ENCODE assay signal across 14 cellular contexts in genomic region chrX:133412246-133412645, GRCh38. TPM values are rescaled to one million over a fixed set of nuclear protein-coding genes. Genes with fewer than 3 reads are reported as not detected.
DNase-seq lines count a peak whose midpoint lies in the region; ATAC-seq and TF ChIP-seq lines count a peak whose summit lies in the region.
"Had no signal": no experiment of that assay in that cellular context is flagged by ENCODE, and none has a peak within 500 bp of the region (broad histone marks: within the 10 kb centered on the region; RNA-seq: fewer than 3 reads in every experiment).

No MANE protein-coding gene starts in this region.

- H2AFZ ChIP-seq in neural progenitor cell (replicated peaks): no peak overlapping the region

- H3K27me3 ChIP-seq in A673 (replicated peaks; ENCODE audit: insufficient read depth, low read depth, low read length, poor library complexity): no peaks in the 10 kb centered on the region
- H3K27me3 ChIP-seq in gastroesophageal sphincter: no peaks in the 10 kb centered on the region
- no peaks in the 10 kb centered on the region for H3K27me3 ChIP-seq in neural progenitor cell
- peaks cover 0 to 5% (median 0%) of the 10 kb centered on the region in 3 donors for H3K27me3 ChIP-seq in psoas muscle (ENCODE audit: insufficient read depth in 3 of 3, low read length in 2 of 3)

- ATAC-seq in gastroesophageal sphincter (no peak), HG03196 (IDR thresholded peaks at IDR 0.05; ENCODE audit: unreplicated experiment) (no peak), psoas muscle (no peak)
- ATAC-seq: left cardiac atrium had no signal

- no peak overlapping the region for H3K9ac ChIP-seq in neural progenitor cell
- H3K9ac ChIP-seq: KMS-11 had no signal

- H3K27me3 Mint-ChIP-seq in neural progenitor cell (ENCODE audit: insufficient read depth, low read depth): peaks cover 9% of the 10 kb centered on the region
- peaks cover 58% of the 10 kb centered on the region for H3K27me3 Mint-ChIP-seq in activated naive CD4-positive, alpha-beta T cell treated with anti-CD3 and anti-CD28 coated beads, Interleukin-2, amount 10 ng/mL, durations not matched to agents 7 days and 5 days
- peaks cover 4 to 12% (median 4%) of the 10 kb centered on the region in 3 donors for H3K27me3 Mint-ChIP-seq in immature natural killer cell (ENCODE audit: low read depth in 3 of 3)

- POLR2A ChIA-PET in A673 (lab: Charles Lee; ENCODE audit: low non-redundant PET): interaction anchor here (0.7 kb wide), 1 partner anchor 26 kb away, joined by 4 read pairs; no protein-coding TSS in a partner anchor

- peak; percentile 32 for DNase-seq in A673 (ENCODE audit: low spot score)
- DNase-seq in M059J (ENCODE audit: low read depth): peak; percentile 78
- DNase-seq in neural progenitor cell (ENCODE audit: low spot score): peak; percentile 55
- no peak for DNase-seq in activated naive CD4-positive, alpha-beta T cell treated with anti-CD3 and anti-CD28 coated beads, Interleukin-2, amount 10 ng/mL, durations not matched to agents 7 days and 5 days
- no peak for DNase-seq in psoas muscle
- no peak for DNase-seq in immature natural killer cell
- DNase-seq: activated CD4-positive, alpha-beta T cell treated with anti-CD3 and anti-CD28 coated beads for 4 hours; DMS79; left cardiac atrium; posterior cingulate gyrus had no signal

- TF ChIP-seq EP300 in gastroesophageal sphincter (IDR thresholded peaks at IDR 0.05): no peak

- no peak for TF ChIP-seq CTCF in A673 (conservative IDR thresholded peaks at IDR 0.05; ENCODE audit: low read depth, low read length)
- no peak for TF ChIP-seq CTCF in gastroesophageal sphincter (IDR thresholded peaks at IDR 0.05)
- TF ChIP-seq CTCF in neural progenitor cell (IDR thresholded peaks at IDR 0.05): no peak
- no peak for TF ChIP-seq CTCF in psoas muscle (IDR thresholded peaks at IDR 0.05)

- peaks cover 54% of the 10 kb centered on the region for H3K4me1 Mint-ChIP-seq in neural progenitor cell
- H3K4me1 Mint-ChIP-seq in activated naive CD4-positive, alpha-beta T cell treated with anti-CD3 and anti-CD28 coated beads, Interleukin-2, amount 10 ng/mL, durations not matched to agents 7 days and 5 days: peaks cover 11% of the 10 kb centered on the region
- no peaks in the 10 kb centered on the region for H3K4me1 Mint-ChIP-seq in immature natural killer cell

- BruUV-seq in A673 (replicated peaks; lab: Mats Ljungman, UMichigan): TSS peak; percentile 17

- H3K4me3 ChIP-seq in A673 (ENCODE audit: low read depth, low read length, poor library complexity, severe bottlenecking) (no peak overlapping the region), gastroesophageal sphincter (peak overlapping the region; percentile 77 to 94), neural progenitor cell (peak overlapping the region; percentile 74), psoas muscle (no peak overlapping the region)

- no peak for TF ChIP-seq POLR2A in gastroesophageal sphincter (IDR thresholded peaks at IDR 0.05)

- H3K4me2 ChIP-seq in neural progenitor cell: peak overlapping the region; percentile 87
- H3K4me2 ChIP-seq: KMS-11 had no signal

- H4K20me1 ChIP-seq in neural progenitor cell (ENCODE audit: low read depth): peaks cover 36% of the 10 kb centered on the region

- peaks cover 78% of the 10 kb centered on the region for H3K79me2 ChIP-seq in neural progenitor cell (ENCODE audit: low read depth)

- peaks cover 18% of the 10 kb centered on the region for H3F3A ChIP-seq in neural progenitor cell (ENCODE audit: low read depth)

- no peaks in the 10 kb centered on the region for H3K9me3 Mint-ChIP-seq in neural progenitor cell
- H3K9me3 Mint-ChIP-seq in activated naive CD4-positive, alpha-beta T cell treated with anti-CD3 and anti-CD28 coated beads, Interleukin-2, amount 10 ng/mL, durations not matched to agents 7 days and 5 days: no peaks in the 10 kb centered on the region
- H3K9me3 Mint-ChIP-seq in immature natural killer cell: no peaks in the 10 kb centered on the region

- H3K36me3 ChIP-seq in A673 (ENCODE audit: insufficient read depth, low read length, poor library complexity, severe bottlenecking) (no peaks in the 10 kb centered on the region), gastroesophageal sphincter (no peaks in the 10 kb centered on the region), neural progenitor cell (no peaks in the 10 kb centered on the region), psoas muscle (ENCODE audit: insufficient read depth in 1 of 2, low read depth in 1 of 2) (no peaks in the 10 kb centered on the region)

- peaks cover 5% of the 10 kb centered on the region for H3K4me1 ChIP-seq in A673 (ENCODE audit: insufficient read depth, low read length, poor library complexity, severe bottlenecking)
- peaks cover 0 to 50% (median 0%) of the 10 kb centered on the region in 3 donors for H3K4me1 ChIP-seq in gastroesophageal sphincter
- peaks cover 27% of the 10 kb centered on the region for H3K4me1 ChIP-seq in neural progenitor cell
- H3K4me1 ChIP-seq in psoas muscle: peaks cover 9% of the 10 kb centered on the region

- H3K27ac ChIP-seq in A673 (ENCODE audit: low read depth, low read length, poor library complexity, severe bottlenecking) (no peak overlapping the region), gastroesophageal sphincter (peak overlapping the region in 3 of 4 donors; percentile 88 to 91 (median 90)), neural progenitor cell (no peak overlapping the region), psoas muscle (no peak overlapping the region)
- H3K27ac ChIP-seq: epithelial cell of prostate, KMS-11 had no signal

- H3K27ac Mint-ChIP-seq in neural progenitor cell (peak overlapping the region; percentile 88), immature natural killer cell (no peak overlapping the region)
- H3K27ac Mint-ChIP-seq in activated naive CD4-positive, alpha-beta T cell treated with anti-CD3 and anti-CD28 coated beads, Interleukin-2, amount 10 ng/mL, durations not matched to agents 7 days and 5 days: no peak overlapping the region

- H3K4me3 Mint-ChIP-seq in neural progenitor cell (peak overlapping the region; percentile 94), immature natural killer cell (no peak overlapping the region)
- H3K4me3 Mint-ChIP-seq in activated naive CD4-positive, alpha-beta T cell treated with anti-CD3 and anti-CD28 coated beads, Interleukin-2, amount 10 ng/mL, durations not matched to agents 7 days and 5 days: no peak overlapping the region

- CTCF ChIA-PET in A673 (lab: Charles Lee): no interaction called here
- CTCF ChIA-PET in activated naive CD4-positive, alpha-beta T cell treated with anti-CD3 and anti-CD28 coated beads, Interleukin-2, amount 10 ng/mL, durations not matched to agents 7 days and 5 days (lab: Charles Lee): no interaction called here

- peaks cover 17% of the 10 kb centered on the region for H3K36me3 Mint-ChIP-seq in neural progenitor cell
- H3K36me3 Mint-ChIP-seq in activated naive CD4-positive, alpha-beta T cell treated with anti-CD3 and anti-CD28 coated beads, Interleukin-2, amount 10 ng/mL, durations not matched to agents 7 days and 5 days: no peaks in the 10 kb centered on the region
- peaks cover 0 to 5% (median 0%) of the 10 kb centered on the region in 3 donors for H3K36me3 Mint-ChIP-seq in immature natural killer cell

- H3K9me3 ChIP-seq in A673 (ENCODE audit: low read depth, low read length, poor library complexity, severe bottlenecking): no peaks in the 10 kb centered on the region
- H3K9me3 ChIP-seq in gastroesophageal sphincter: no peaks in the 10 kb centered on the region
- H3K9me3 ChIP-seq in neural progenitor cell (ENCODE audit: low read depth): no peaks in the 10 kb centered on the region
- H3K9me3 ChIP-seq in psoas muscle: no peaks in the 10 kb centered on the region

- 0 to 62% methylated on average over 1 to 2 of the region's 3 CpGs for WGBS in gastroesophageal sphincter (ENCODE audit: low coverage in 1 of 2), 2 donors
- 46 to 62% (median 59%) methylated on average over 3 of the region's 3 CpGs for WGBS in psoas muscle, 3 donors

- intact Hi-C loops in A673 (cut with micrococcal nuclease; ENCODE audit: unreplicated experiment): loop anchor here (5.0 to 10.0 kb wide), 2 partner anchors 75 to 243 kb away; no protein-coding TSS in a partner anchor
- intact Hi-C loops in psoas muscle (cut with DNase I): loop anchor here (10.0 kb wide), 3 partner anchors 113 to 253 kb away; no protein-coding TSS in a partner anchor

RNA-seq across cellular contexts. Expression of gene GPC4, which starts 3.0 kb away (rescaled TPM):
- total RNA-seq in A673 (2021) (17.8 and 19.4 TPM in 2 replicates), gastroesophageal sphincter (10 to 100 TPM; 62.7 to 97.1 (median 67.9) TPM), neural progenitor cell (ENCODE audit: low replicate concordance) (17.7 and 23.6 TPM in 2 replicates), psoas muscle (10 to 100 TPM; 12.3 to 22.0 (median 20.3) TPM)
- 8.6 and 17.7 TPM in 2 replicates for total RNA-seq in M059J (2014; rRNA removed; shearing (Covaris generic))
- polyA plus RNA-seq in psoas muscle (10 to 100 TPM in 1 of 3 donors, 1 to 10 TPM in 2; 7.3 to 10.4 (median 9.3) TPM), immature natural killer cell (not detected)

Comparison
In these comparisons a context has a peak if more than half of its experiments do, and no peak if none do; other contexts are left out.
1. DNase-seq: peak in A673 (single experiment), M059J (single experiment) and neural progenitor cell (single experiment); none in activated naive CD4-positive, alpha-beta T cell treated with anti-CD3 and anti-CD28 coated beads, Interleukin-2, amount 10 ng/mL, durations not matched to agents 7 days and 5 days (single experiment), psoas muscle (0 of 2) and immature natural killer cell (0 of 3).
2. H3K27ac ChIP-seq: peak in gastroesophageal sphincter (3 of 4); none in A673 (single experiment), neural progenitor cell (single experiment) and psoas muscle (single experiment).
3. H3K4me3 ChIP-seq: peak in gastroesophageal sphincter (2 of 2) and neural progenitor cell (single experiment); none in A673 (single experiment) and psoas muscle (single experiment).